1 cellular context compared by ENCODE assay signal in the genomic region with DNA sequence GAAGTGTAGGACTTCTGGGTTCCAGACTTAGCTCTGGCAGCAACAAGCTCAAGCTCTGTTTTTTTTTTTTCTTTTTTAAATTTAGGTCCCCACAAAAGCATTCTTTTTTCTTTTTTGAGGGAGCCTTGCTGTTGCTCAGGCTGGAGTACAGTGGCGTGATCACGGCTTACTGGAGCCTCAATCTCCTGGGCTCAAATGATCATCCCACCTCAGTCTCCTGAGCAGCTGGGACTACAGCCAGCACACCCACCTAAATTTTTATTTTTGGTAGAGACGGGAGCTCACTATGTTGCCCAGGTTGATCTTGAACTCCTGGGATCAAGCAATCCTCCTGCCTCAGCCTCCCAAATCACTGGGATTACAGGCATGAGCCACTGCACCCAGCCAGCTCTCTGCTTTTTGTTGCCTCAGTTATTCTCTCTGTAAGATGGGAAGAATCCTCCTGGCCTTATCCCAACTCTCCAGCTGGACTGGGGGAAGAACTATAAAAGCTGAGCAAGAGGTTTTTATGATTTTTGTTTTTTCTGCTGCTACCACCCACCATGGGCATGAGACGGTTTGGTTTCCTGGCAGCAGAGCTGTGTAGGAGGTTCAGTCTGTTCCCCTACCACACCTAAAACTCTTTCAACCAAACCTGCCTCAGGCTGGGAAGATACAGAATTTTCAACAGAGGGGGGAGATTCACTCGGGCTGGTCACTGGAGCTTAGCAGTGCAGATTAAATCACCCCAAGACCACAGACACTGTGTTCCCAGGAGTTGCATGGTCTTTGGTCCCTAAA.
TF ChIP-seq lines count a peak whose summit lies in the region.

No MANE protein-coding gene starts in this region.

TF ChIP-seq in endothelial cell of umbilical vein, 7 proteins besides CTCF, POLR2A, EP300 and RAD21:
- TF ChIP-seq POLR2AphosphoS5 (IDR thresholded peaks at IDR 0.05; ENCODE audit: insufficient read depth, low read depth, low read length) (no peak), MYC (IDR thresholded peaks at IDR 0.05; ENCODE audit: low read depth, low read length) (no peak), JUN (IDR thresholded peaks at IDR 0.05; ENCODE audit: borderline replicate concordance, insufficient read depth, insufficient read length, low read depth) (no peak), EZH2 (IDR thresholded peaks at IDR 0.05; ENCODE audit: borderline replicate concordance, low read depth, low read length, severe bottlenecking) (no peak)
